7 cellular contexts compared by ENCODE assay signal in genomic region chr17:62511014-62511413, GRCh38. TPM values are rescaled to one million over a fixed set of nuclear protein-coding genes. Genes with fewer than 3 reads are reported as not detected.
DNase-seq lines count a peak whose midpoint lies in the region; ATAC-seq and TF ChIP-seq lines count a peak whose summit lies in the region.
"Not testable (repeated sequence)": the region's sequence is repeated elsewhere in the genome, so short reads cannot be mapped to it uniquely, and the experiment has no call there.

No MANE protein-coding gene starts in this region.

- peak; percentile 67 for ATAC-seq in activated CD8-positive, alpha-beta T cell treated with anti-CD3 and anti-CD28 coated beads for 36 hours
- peak; percentile 52 for ATAC-seq in effector memory CD8-positive, alpha-beta T cell (replicated peaks)
- ATAC-seq in lower lobe of right lung (peak; percentile 31 to 59), natural killer cell (peak; percentile 67 to 75 (median 72)), upper lobe of right lung (peak; percentile 67)

- H3K4me1 ChIP-seq in KMS-11 (ENCODE audit: low read depth, poor library complexity, severe bottlenecking): peaks cover 56% of the 10 kb centered on the region
- peaks cover 9 to 24% of the 10 kb centered on the region in 2 donors for H3K4me1 ChIP-seq in adrenal gland (replicated peaks in 1 of 2)
- H3K4me1 ChIP-seq in lower lobe of right lung: peaks cover 21% of the 10 kb centered on the region
- not testable (repeated sequence) for H3K4me1 ChIP-seq in upper lobe of right lung

- POLR2A ChIA-PET in activated CD8-positive, alpha-beta T cell treated with anti-CD3 and anti-CD28 coated beads for 36 hours (lab: Charles Lee): not testable (repeated sequence)

- TF ChIP-seq POLR2A in adrenal gland (IDR thresholded peaks at IDR 0.05): not testable (repeated sequence)

- not testable (repeated sequence) for H3K9me3 ChIP-seq in adrenal gland (replicated peaks in 1 of 3); lower lobe of right lung; upper lobe of right lung

- peak; percentile 15 for DNase-seq in activated CD8-positive, alpha-beta T cell treated with anti-CD3 and anti-CD28 coated beads for 36 hours
- not testable (repeated sequence) for DNase-seq in adrenal gland; effector memory CD8-positive, alpha-beta T cell; lower lobe of right lung; natural killer cell; upper lobe of right lung

- CTCF ChIA-PET in activated CD8-positive, alpha-beta T cell treated with anti-CD3 and anti-CD28 coated beads for 36 hours (lab: Charles Lee): not testable (repeated sequence)

- intact Hi-C loops in activated CD8-positive, alpha-beta T cell treated with anti-CD3 and anti-CD28 coated beads for 36 hours (cut with micrococcal nuclease); adrenal gland (cut with DNase I); lower lobe of right lung (cut with DNase I); natural killer cell (cut with micrococcal nuclease); upper lobe of right lung (cut with DNase I): not testable (repeated sequence)

- H3K36me3 ChIP-seq in KMS-11 (ENCODE audit: insufficient read depth); adrenal gland (replicated peaks in 1 of 2); lower lobe of right lung; upper lobe of right lung: not testable (repeated sequence)

- TF ChIP-seq CTCF in KMS-11 (conservative IDR thresholded peaks at IDR 0.05; ENCODE audit: low read depth, low read length); activated CD8-positive, alpha-beta T cell treated with anti-CD3 and anti-CD28 coated beads for 36 hours (IDR thresholded peaks at IDR 0.05); adrenal gland (IDR thresholded peaks at IDR 0.05); lower lobe of right lung (IDR thresholded peaks at IDR 0.05); natural killer cell (IDR thresholded peaks at IDR 0.05); upper lobe of right lung (IDR thresholded peaks at IDR 0.05): not testable (repeated sequence)

- H3K27me3 ChIP-seq in KMS-11 (ENCODE audit: insufficient read depth, low read depth); adrenal gland; lower lobe of right lung (ENCODE audit: low read depth); upper lobe of right lung: not testable (repeated sequence)

- H3K4me3 ChIP-seq in KMS-11 (IDR thresholded peaks at IDR 0.05; ENCODE audit: insufficient read depth, low read depth, low read length); adrenal gland; lower lobe of right lung; upper lobe of right lung: not testable (repeated sequence)

- H2AFZ ChIP-seq in KMS-11 (ENCODE audit: low read depth): not testable (repeated sequence)

- not testable (repeated sequence) for H3K27ac Mint-ChIP-seq in activated CD8-positive, alpha-beta T cell treated with anti-CD3 and anti-CD28 coated beads for 36 hours; effector memory CD8-positive, alpha-beta T cell
- peak overlapping the region; percentile 71 to 77 for H3K27ac Mint-ChIP-seq in natural killer cell

- peaks cover 45% of the 10 kb centered on the region for H3K4me1 Mint-ChIP-seq in activated CD8-positive, alpha-beta T cell treated with anti-CD3 and anti-CD28 coated beads for 36 hours (ENCODE audit: low read depth)
- H3K4me1 Mint-ChIP-seq in effector memory CD8-positive, alpha-beta T cell (ENCODE audit: low read depth in 2 of 2): peaks cover 22 to 38% of the 10 kb centered on the region in 2 donors
- H3K4me1 Mint-ChIP-seq in natural killer cell: peaks cover 48 to 49% of the 10 kb centered on the region in 2 donors

- not testable (repeated sequence) for H4K20me1 ChIP-seq in KMS-11 (ENCODE audit: insufficient read depth)

- H3K79me2 ChIP-seq in KMS-11 (ENCODE audit: insufficient read depth, low read depth): peaks cover 88% of the 10 kb centered on the region

- H3K4me3 Mint-ChIP-seq in activated CD8-positive, alpha-beta T cell treated with anti-CD3 and anti-CD28 coated beads for 36 hours; effector memory CD8-positive, alpha-beta T cell; natural killer cell: not testable (repeated sequence)

- H3K9ac ChIP-seq in KMS-11: not testable (repeated sequence)

- not testable (repeated sequence) for H3K9me3 Mint-ChIP-seq in activated CD8-positive, alpha-beta T cell treated with anti-CD3 and anti-CD28 coated beads for 36 hours; effector memory CD8-positive, alpha-beta T cell; natural killer cell

- H3K27ac ChIP-seq in KMS-11: peak overlapping the region; percentile 49; the same call in 1 of the 2 replicates
- peak overlapping the region in 3 of 5 donors; percentile 45 to 62 (median 60) for H3K27ac ChIP-seq in adrenal gland
- not testable (repeated sequence) for H3K27ac ChIP-seq in lower lobe of right lung, upper lobe of right lung

- peaks cover 15% of the 10 kb centered on the region for H3K36me3 Mint-ChIP-seq in activated CD8-positive, alpha-beta T cell treated with anti-CD3 and anti-CD28 coated beads for 36 hours (ENCODE audit: low read depth)
- not testable (repeated sequence) for H3K36me3 Mint-ChIP-seq in effector memory CD8-positive, alpha-beta T cell (ENCODE audit: insufficient read depth); natural killer cell

- H3K4me2 ChIP-seq in KMS-11: peak overlapping the region; percentile 62; the same call in 1 of the 2 replicates

- not testable (repeated sequence) for H3K27me3 Mint-ChIP-seq in activated CD8-positive, alpha-beta T cell treated with anti-CD3 and anti-CD28 coated beads for 36 hours; effector memory CD8-positive, alpha-beta T cell; natural killer cell (ENCODE audit: low read depth in 2 of 2)

- 64 to 79% (median 71%) methylated on average over 3 of the region's 3 CpGs for WGBS in adrenal gland, 4 donors

RNA-seq across cellular contexts. Expression of gene TLK2, which starts 32.4 kb away (rescaled TPM):
- total RNA-seq in activated CD8-positive, alpha-beta T cell treated with anti-CD3 and anti-CD28 coated beads for 36 hours: 10 to 100 TPM; 24.8 to 26.8 TPM
- total RNA-seq in adrenal gland (10 to 100 TPM; 18.2 to 37.7 (median 31.2) TPM), lower lobe of right lung (41.5 TPM), natural killer cell (10 to 100 TPM; 63.8 to 77.2 (median 68.2) TPM), upper lobe of right lung (38.4 TPM)
- polyA plus RNA-seq in adrenal gland: 10 to 100 TPM; 13.2 to 55.9 (median 13.6) TPM
